ENCODE assay signal across 2 cellular contexts in the genomic region with DNA sequence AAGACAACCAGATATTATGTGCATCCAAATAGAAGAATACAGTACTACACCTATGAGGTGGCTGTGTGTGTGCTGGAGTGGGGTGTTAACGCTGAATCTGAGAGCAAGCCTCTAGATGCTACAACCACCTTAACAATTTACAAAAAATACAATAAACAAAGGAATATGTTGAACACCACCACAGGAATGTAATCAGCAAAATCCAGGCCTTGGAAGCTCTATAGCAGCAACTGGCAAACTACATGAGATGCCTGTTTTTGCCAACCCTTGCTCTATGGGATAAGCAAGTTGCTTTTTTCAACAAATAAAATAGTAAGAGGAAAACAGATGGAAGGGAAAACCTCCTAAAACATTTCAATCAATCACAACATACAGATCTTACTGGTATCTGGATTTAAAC.
TF ChIP-seq lines count a peak whose summit lies in the region.

No MANE protein-coding gene starts in this region.

TF ChIP-seq in SK-N-SH treated with all-trans-retinoic acid at 6 μM for 48 hours, 23 proteins besides CTCF, POLR2A, EP300 and RAD21:
- TF ChIP-seq, protein P1, sequence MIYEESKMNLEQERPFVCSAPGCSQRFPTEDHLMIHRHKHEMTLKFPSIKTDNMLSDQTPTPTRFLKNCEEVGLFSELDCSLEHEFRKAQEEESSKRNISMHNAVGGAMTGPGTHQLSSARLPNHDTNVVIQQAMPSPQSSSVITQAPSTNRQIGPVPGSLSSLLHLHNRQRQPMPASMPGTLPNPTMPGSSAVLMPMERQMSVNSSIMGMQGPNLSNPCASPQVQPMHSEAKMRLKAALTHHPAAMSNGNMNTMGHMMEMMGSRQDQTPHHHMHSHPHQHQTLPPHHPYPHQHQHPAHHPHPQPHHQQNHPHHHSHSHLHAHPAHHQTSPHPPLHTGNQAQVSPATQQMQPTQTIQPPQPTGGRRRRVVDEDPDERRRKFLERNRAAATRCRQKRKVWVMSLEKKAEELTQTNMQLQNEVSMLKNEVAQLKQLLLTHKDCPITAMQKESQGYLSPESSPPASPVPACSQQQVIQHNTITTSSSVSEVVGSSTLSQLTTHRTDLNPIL (CRISPR knock-in tag; IDR thresholded peaks at IDR 0.05; ENCODE audit: low read depth): no peak
- TF ChIP-seq ARNTL (CRISPR knock-in tag; IDR thresholded peaks at IDR 0.05; ENCODE audit: borderline replicate concordance, low read depth) (no peak), SNAI2 (CRISPR knock-in tag; IDR thresholded peaks at IDR 0.05) (no peak), ZC3H10 (CRISPR knock-in tag; IDR thresholded peaks at IDR 0.05) (no peak), ISL1 (CRISPR knock-in tag; IDR thresholded peaks at IDR 0.05) (no peak), RARB (CRISPR knock-in tag; IDR thresholded peaks at IDR 0.05) (no peak), ZFP3 (CRISPR knock-in tag; IDR thresholded peaks at IDR 0.05) (no peak), CSDC2 (CRISPR knock-in tag; IDR thresholded peaks at IDR 0.05) (no peak), TOX (CRISPR knock-in tag; IDR thresholded peaks at IDR 0.05; ENCODE audit: borderline replicate concordance) (no peak), ZNF565 (CRISPR knock-in tag; conservative IDR thresholded peaks at IDR 0.05; ENCODE audit: low read depth) (no peak), GLIS3 (CRISPR knock-in tag; IDR thresholded peaks at IDR 0.05) (no peak)
- TF ChIP-seq, protein P2, sequence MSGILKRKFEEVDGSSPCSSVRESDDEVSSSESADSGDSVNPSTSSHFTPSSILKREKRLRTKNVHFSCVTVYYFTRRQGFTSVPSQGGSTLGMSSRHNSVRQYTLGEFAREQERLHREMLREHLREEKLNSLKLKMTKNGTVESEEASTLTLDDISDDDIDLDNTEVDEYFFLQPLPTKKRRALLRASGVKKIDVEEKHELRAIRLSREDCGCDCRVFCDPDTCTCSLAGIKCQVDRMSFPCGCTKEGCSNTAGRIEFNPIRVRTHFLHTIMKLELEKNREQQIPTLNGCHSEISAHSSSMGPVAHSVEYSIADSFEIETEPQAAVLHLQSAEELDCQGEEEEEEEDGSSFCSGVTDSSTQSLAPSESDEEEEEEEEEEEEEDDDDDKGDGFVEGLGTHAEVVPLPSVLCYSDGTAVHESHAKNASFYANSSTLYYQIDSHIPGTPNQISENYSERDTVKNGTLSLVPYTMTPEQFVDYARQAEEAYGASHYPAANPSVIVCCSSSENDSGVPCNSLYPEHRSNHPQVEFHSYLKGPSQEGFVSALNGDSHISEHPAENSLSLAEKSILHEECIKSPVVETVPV (CRISPR knock-in tag; IDR thresholded peaks at IDR 0.05): no peak
- TF ChIP-seq, protein P3, sequence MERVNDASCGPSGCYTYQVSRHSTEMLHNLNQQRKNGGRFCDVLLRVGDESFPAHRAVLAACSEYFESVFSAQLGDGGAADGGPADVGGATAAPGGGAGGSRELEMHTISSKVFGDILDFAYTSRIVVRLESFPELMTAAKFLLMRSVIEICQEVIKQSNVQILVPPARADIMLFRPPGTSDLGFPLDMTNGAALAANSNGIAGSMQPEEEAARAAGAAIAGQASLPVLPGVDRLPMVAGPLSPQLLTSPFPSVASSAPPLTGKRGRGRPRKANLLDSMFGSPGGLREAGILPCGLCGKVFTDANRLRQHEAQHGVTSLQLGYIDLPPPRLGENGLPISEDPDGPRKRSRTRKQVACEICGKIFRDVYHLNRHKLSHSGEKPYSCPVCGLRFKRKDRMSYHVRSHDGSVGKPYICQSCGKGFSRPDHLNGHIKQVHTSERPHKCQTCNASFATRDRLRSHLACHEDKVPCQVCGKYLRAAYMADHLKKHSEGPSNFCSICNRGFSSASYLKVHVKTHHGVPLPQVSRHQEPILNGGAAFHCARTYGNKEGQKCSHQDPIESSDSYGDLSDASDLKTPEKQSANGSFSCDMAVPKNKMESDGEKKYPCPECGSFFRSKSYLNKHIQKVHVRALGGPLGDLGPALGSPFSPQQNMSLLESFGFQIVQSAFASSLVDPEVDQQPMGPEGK (CRISPR knock-in tag; IDR thresholded peaks at IDR 0.05; ENCODE audit: borderline replicate concordance): no peak
- TF ChIP-seq, protein P4, sequence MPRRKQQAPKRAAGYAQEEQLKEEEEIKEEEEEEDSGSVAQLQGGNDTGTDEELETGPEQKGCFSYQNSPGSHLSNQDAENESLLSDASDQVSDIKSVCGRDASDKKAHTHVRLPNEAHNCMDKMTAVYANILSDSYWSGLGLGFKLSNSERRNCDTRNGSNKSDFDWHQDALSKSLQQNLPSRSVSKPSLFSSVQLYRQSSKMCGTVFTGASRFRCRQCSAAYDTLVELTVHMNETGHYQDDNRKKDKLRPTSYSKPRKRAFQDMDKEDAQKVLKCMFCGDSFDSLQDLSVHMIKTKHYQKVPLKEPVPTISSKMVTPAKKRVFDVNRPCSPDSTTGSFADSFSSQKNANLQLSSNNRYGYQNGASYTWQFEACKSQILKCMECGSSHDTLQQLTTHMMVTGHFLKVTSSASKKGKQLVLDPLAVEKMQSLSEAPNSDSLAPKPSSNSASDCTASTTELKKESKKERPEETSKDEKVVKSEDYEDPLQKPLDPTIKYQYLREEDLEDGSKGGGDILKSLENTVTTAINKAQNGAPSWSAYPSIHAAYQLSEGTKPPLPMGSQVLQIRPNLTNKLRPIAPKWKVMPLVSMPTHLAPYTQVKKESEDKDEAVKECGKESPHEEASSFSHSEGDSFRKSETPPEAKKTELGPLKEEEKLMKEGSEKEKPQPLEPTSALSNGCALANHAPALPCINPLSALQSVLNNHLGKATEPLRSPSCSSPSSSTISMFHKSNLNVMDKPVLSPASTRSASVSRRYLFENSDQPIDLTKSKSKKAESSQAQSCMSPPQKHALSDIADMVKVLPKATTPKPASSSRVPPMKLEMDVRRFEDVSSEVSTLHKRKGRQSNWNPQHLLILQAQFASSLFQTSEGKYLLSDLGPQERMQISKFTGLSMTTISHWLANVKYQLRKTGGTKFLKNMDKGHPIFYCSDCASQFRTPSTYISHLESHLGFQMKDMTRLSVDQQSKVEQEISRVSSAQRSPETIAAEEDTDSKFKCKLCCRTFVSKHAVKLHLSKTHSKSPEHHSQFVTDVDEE (CRISPR knock-in tag; IDR thresholded peaks at IDR 0.05): no peak

TF ChIP-seq in SK-N-SH, 30 proteins besides CTCF, POLR2A, EP300 and RAD21 (continued from another document):
- TF ChIP-seq, protein P5, sequence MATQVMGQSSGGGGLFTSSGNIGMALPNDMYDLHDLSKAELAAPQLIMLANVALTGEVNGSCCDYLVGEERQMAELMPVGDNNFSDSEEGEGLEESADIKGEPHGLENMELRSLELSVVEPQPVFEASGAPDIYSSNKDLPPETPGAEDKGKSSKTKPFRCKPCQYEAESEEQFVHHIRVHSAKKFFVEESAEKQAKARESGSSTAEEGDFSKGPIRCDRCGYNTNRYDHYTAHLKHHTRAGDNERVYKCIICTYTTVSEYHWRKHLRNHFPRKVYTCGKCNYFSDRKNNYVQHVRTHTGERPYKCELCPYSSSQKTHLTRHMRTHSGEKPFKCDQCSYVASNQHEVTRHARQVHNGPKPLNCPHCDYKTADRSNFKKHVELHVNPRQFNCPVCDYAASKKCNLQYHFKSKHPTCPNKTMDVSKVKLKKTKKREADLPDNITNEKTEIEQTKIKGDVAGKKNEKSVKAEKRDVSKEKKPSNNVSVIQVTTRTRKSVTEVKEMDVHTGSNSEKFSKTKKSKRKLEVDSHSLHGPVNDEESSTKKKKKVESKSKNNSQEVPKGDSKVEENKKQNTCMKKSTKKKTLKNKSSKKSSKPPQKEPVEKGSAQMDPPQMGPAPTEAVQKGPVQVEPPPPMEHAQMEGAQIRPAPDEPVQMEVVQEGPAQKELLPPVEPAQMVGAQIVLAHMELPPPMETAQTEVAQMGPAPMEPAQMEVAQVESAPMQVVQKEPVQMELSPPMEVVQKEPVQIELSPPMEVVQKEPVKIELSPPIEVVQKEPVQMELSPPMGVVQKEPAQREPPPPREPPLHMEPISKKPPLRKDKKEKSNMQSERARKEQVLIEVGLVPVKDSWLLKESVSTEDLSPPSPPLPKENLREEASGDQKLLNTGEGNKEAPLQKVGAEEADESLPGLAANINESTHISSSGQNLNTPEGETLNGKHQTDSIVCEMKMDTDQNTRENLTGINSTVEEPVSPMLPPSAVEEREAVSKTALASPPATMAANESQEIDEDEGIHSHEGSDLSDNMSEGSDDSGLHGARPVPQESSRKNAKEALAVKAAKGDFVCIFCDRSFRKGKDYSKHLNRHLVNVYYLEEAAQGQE (IDR thresholded peaks at IDR 0.05; ENCODE audit: low read depth, low read length): no peak
- TF ChIP-seq CHD2 (IDR thresholded peaks at IDR 0.05; ENCODE audit: low read length, partially characterized antibody) (no peak), SMC3 (IDR thresholded peaks at IDR 0.05; ENCODE audit: low read depth, low read length) (no peak), RCOR1 (IDR thresholded peaks at IDR 0.05; ENCODE audit: low read length) (no peak), RXRA (IDR thresholded peaks at IDR 0.05; ENCODE audit: borderline replicate concordance, low read depth) (no peak), ELF1 (IDR thresholded peaks at IDR 0.05) (no peak), MXI1 (IDR thresholded peaks at IDR 0.05; ENCODE audit: low read depth, low read length) (no peak), MEF2A (IDR thresholded peaks at IDR 0.05; ENCODE audit: borderline replicate concordance, low read depth) (no peak), TEAD4 (IDR thresholded peaks at IDR 0.05; ENCODE audit: borderline replicate concordance, insufficient read depth) (no peak), FOXJ3 (CRISPR knock-in tag; IDR thresholded peaks at IDR 0.05) (no peak)
